ENCODE assay signal across 11 cellular contexts in genomic region chr3:141386080-141386594, GRCh38. TPM values are rescaled to one million over a fixed set of nuclear protein-coding genes. Genes with fewer than 3 reads are reported as not detected.
A peak's percentile ranks its signal among the peaks of the same experiment; 100 is the strongest.
DNase-seq lines count a peak whose midpoint lies in the region; ATAC-seq, FAIRE-seq and TF ChIP-seq lines count a peak whose summit lies in the region.
"Had no signal": no experiment of that assay in that cellular context is flagged by ENCODE, and none has a peak within 500 bp of the region (broad histone marks: within the 10 kb centered on the region; RNA-seq: fewer than 3 reads in every experiment).

No MANE protein-coding gene starts in this region.

- H3K36me3 Mint-ChIP-seq in astrocyte (ENCODE audit: low read depth, unreplicated experiment) (peaks cover 14% of the 10 kb centered on the region), Caco-2 (ENCODE audit: insufficient read depth, unreplicated experiment) (peaks cover 42% of the 10 kb centered on the region)

- TF ChIP-seq CTCF in left ventricle myocardium inferior (IDR thresholded peaks at IDR 0.05; ENCODE audit: borderline replicate concordance), result no peak
- no peak for TF ChIP-seq CTCF in astrocyte (IDR thresholded peaks at IDR 0.05; ENCODE audit: insufficient read depth, low read depth, low read length)
- no peak for TF ChIP-seq CTCF in lower lobe of right lung (IDR thresholded peaks at IDR 0.05)
- no peak for TF ChIP-seq CTCF in upper lobe of right lung (IDR thresholded peaks at IDR 0.05)
- TF ChIP-seq CTCF in Caco-2 (IDR thresholded peaks at IDR 0.05; ENCODE audit: insufficient read depth in 1 of 2, low read depth in 1 of 2, low read length in 1 of 2, severe bottlenecking in 1 of 2, unreplicated experiment in 1 of 2), result no peak

- no TSS peak for BruUV-seq in Caco-2 (replicated peaks; lab: Mats Ljungman, UMichigan)

- H3K9me3 ChIP-seq in left ventricle myocardium inferior (replicated peaks) (no peaks in the 10 kb centered on the region), astrocyte (ENCODE audit: insufficient read depth, low read depth, low read length) (no peaks in the 10 kb centered on the region), lower lobe of right lung (no peaks in the 10 kb centered on the region), upper lobe of right lung (no peaks in the 10 kb centered on the region), Caco-2 (no peaks in the 10 kb centered on the region)
- H3K9me3 ChIP-seq: BLaER1 had no signal

- H2AFZ ChIP-seq in astrocyte (ENCODE audit: low read depth, low read length), result no peak overlapping the region

- CTCF ChIA-PET in Caco-2 (lab: Charles Lee), result interaction anchor here (1.1 kb wide), 1 partner anchor 66 kb away, joined by 3 read pairs; no protein-coding TSS in a partner anchor

- no peaks in the 10 kb centered on the region for H3K27me3 Mint-ChIP-seq in astrocyte (ENCODE audit: low read depth, unreplicated experiment)
- no peaks in the 10 kb centered on the region for H3K27me3 Mint-ChIP-seq in Caco-2 (ENCODE audit: insufficient read depth, unreplicated experiment)

- peaks cover 19% of the 10 kb centered on the region for H3K79me2 ChIP-seq in astrocyte (ENCODE audit: insufficient read depth, low read length)

- H3K9me3 Mint-ChIP-seq in astrocyte (ENCODE audit: unreplicated experiment) (no peaks in the 10 kb centered on the region), Caco-2 (ENCODE audit: unreplicated experiment) (no peaks in the 10 kb centered on the region)
- H3K9me3 Mint-ChIP-seq: activated naive CD8-positive, alpha-beta T cell treated with anti-CD3 and anti-CD28 coated beads, Interleukin-2, amount 50 U/mL, for 24 hours; H9 had no signal

- peaks cover 20% of the 10 kb centered on the region for H3K4me1 ChIP-seq in left ventricle myocardium inferior
- H3K4me1 ChIP-seq in astrocyte (ENCODE audit: insufficient read depth, low read length), result peaks cover 25% of the 10 kb centered on the region
- peaks cover 7% of the 10 kb centered on the region for H3K4me1 ChIP-seq in lower lobe of right lung
- peaks cover 5% of the 10 kb centered on the region for H3K4me1 ChIP-seq in upper lobe of right lung
- peaks cover under 1% of the 10 kb centered on the region; the same call in 1 of the 2 replicates for H3K4me1 ChIP-seq in Caco-2
- H3K4me1 ChIP-seq: BLaER1 had no signal

- H3K4me2 ChIP-seq in astrocyte (ENCODE audit: low read length), result no peak overlapping the region
- H3K4me2 ChIP-seq: BLaER1 had no signal

- H3K4me3 Mint-ChIP-seq in astrocyte (ENCODE audit: unreplicated experiment) (no peak overlapping the region), Caco-2 (ENCODE audit: unreplicated experiment) (no peak overlapping the region)
- H3K4me3 Mint-ChIP-seq: activated naive CD8-positive, alpha-beta T cell treated with anti-CD3 and anti-CD28 coated beads, Interleukin-2, amount 50 U/mL, for 24 hours; H9 had no signal

- H3K27me3 ChIP-seq in left ventricle myocardium inferior (ENCODE audit: low read depth), result no peaks in the 10 kb centered on the region
- no peaks in the 10 kb centered on the region for H3K27me3 ChIP-seq in astrocyte (ENCODE audit: insufficient read depth, low read length)
- no peaks in the 10 kb centered on the region for H3K27me3 ChIP-seq in lower lobe of right lung (ENCODE audit: low read depth)
- H3K27me3 ChIP-seq in upper lobe of right lung, result no peaks in the 10 kb centered on the region
- no peaks in the 10 kb centered on the region for H3K27me3 ChIP-seq in Caco-2 (replicated peaks; ENCODE audit: control insufficient read depth, insufficient read depth, low read length)
- H3K27me3 ChIP-seq: BLaER1 had no signal

- intact Hi-C loops in left ventricle myocardium inferior (cut with micrococcal nuclease), result no loop called here
- intact Hi-C loops in Right ventricle myocardium superior (cut with DNase I), result no loop called here
- intact Hi-C loops in lower lobe of right lung (cut with DNase I), result no loop called here
- intact Hi-C loops in upper lobe of right lung (cut with DNase I), result no loop called here
- intact Hi-C loops in Caco-2 (cut with micrococcal nuclease; ENCODE audit: unreplicated experiment), result no loop called here

- H3K4me1 Mint-ChIP-seq in astrocyte (ENCODE audit: low read depth, unreplicated experiment), result peaks cover 11% of the 10 kb centered on the region
- H3K4me1 Mint-ChIP-seq in Caco-2 (ENCODE audit: low read depth, unreplicated experiment), result peaks cover 8% of the 10 kb centered on the region

- DNase-seq in left ventricle myocardium inferior (no peak), Right ventricle myocardium superior (no peak), astrocyte (ENCODE audit: low read depth) (no peak), lower lobe of right lung (no peak), upper lobe of right lung (no peak), Caco-2 (no peak)
- DNase-seq: activated naive CD8-positive, alpha-beta T cell treated with anti-CD3 and anti-CD28 coated beads, Interleukin-2, amount 50 U/mL, for 24 hours; H9 had no signal

- no peaks in the 10 kb centered on the region for H4K20me1 ChIP-seq in astrocyte (ENCODE audit: insufficient read depth, low read length)
- H4K20me1 ChIP-seq: BLaER1 had no signal

- ATAC-seq in Right ventricle myocardium superior (ENCODE audit: poor library complexity), result no peak
- ATAC-seq in lower lobe of right lung, result no peak
- no peak for ATAC-seq in upper lobe of right lung
- ATAC-seq in GM21447 (IDR thresholded peaks at IDR 0.05; ENCODE audit: unreplicated experiment), result no peak
- ATAC-seq in HG02973 (IDR thresholded peaks at IDR 0.05; ENCODE audit: unreplicated experiment), result no peak
- ATAC-seq: activated naive CD8-positive, alpha-beta T cell treated with anti-CD3 and anti-CD28 coated beads, Interleukin-2, amount 50 U/mL, for 24 hours had no signal

- H3K27ac Mint-ChIP-seq in astrocyte (ENCODE audit: unreplicated experiment) (no peak overlapping the region), Caco-2 (ENCODE audit: unreplicated experiment) (no peak overlapping the region)
- H3K27ac Mint-ChIP-seq: H9 had no signal

- H3K9ac ChIP-seq in astrocyte (ENCODE audit: low read length), result peak overlapping the region; percentile 10
- H3K9ac ChIP-seq: BLaER1 had no signal

- FAIRE-seq in astrocyte (lab: Jason Lieb, UNC), result no peak

- H3K36me3 ChIP-seq in left ventricle myocardium inferior, result peaks cover 44% of the 10 kb centered on the region
- H3K36me3 ChIP-seq in astrocyte (ENCODE audit: insufficient read depth, low read length), result peaks cover 34% of the 10 kb centered on the region
- H3K36me3 ChIP-seq in lower lobe of right lung, result peaks cover 6% of the 10 kb centered on the region
- H3K36me3 ChIP-seq in upper lobe of right lung, result no peaks in the 10 kb centered on the region
- peaks cover 1% of the 10 kb centered on the region; the same call in 1 of the 2 replicates for H3K36me3 ChIP-seq in Caco-2 (ENCODE audit: control insufficient read depth, insufficient read depth, low read length)
- H3K36me3 ChIP-seq: BLaER1 had no signal

- H3K27ac ChIP-seq in left ventricle myocardium inferior (replicated peaks), result no peak overlapping the region
- no peak overlapping the region for H3K27ac ChIP-seq in astrocyte (ENCODE audit: low read depth, low read length)
- no peak overlapping the region for H3K27ac ChIP-seq in lower lobe of right lung
- peak overlapping the region; percentile 21 for H3K27ac ChIP-seq in upper lobe of right lung
- H3K27ac ChIP-seq: BLaER1 had no signal

- H3K4me3 ChIP-seq in left ventricle myocardium inferior, result peak overlapping the region; percentile 10
- no peak overlapping the region for H3K4me3 ChIP-seq in astrocyte (ENCODE audit: insufficient read depth, low read depth, low read length)
- H3K4me3 ChIP-seq in lower lobe of right lung, result peak overlapping the region; percentile 35
- H3K4me3 ChIP-seq in upper lobe of right lung, result peak overlapping the region; percentile 39
- no peak overlapping the region for H3K4me3 ChIP-seq in Caco-2 (ENCODE audit: low read depth, low read length)
- H3K4me3 ChIP-seq: BLaER1 had no signal

- POLR2A ChIA-PET in Caco-2 (lab: Charles Lee), result no interaction called here

RNA-seq across cellular contexts. Expression of gene ZBTB38, which starts 17.8 kb away (rescaled TPM):
- total RNA-seq in left ventricle myocardium inferior (116 TPM), Right ventricle myocardium superior (89.6 TPM), astrocyte (57.6 and 60.7 TPM in 2 replicates), lower lobe of right lung (89.6 TPM), upper lobe of right lung (118 TPM), Caco-2 (2022) (72.7 and 74.1 TPM in 2 replicates)

Comparison
In these comparisons a context has a peak if more than half of its experiments do, and no peak if none do; other contexts are left out.
1. H3K4me3 ChIP-seq: peak in left ventricle myocardium inferior (single experiment), lower lobe of right lung (single experiment) and upper lobe of right lung (single experiment); none in astrocyte (single experiment) and Caco-2 (single experiment).